In the genomic region with DNA sequence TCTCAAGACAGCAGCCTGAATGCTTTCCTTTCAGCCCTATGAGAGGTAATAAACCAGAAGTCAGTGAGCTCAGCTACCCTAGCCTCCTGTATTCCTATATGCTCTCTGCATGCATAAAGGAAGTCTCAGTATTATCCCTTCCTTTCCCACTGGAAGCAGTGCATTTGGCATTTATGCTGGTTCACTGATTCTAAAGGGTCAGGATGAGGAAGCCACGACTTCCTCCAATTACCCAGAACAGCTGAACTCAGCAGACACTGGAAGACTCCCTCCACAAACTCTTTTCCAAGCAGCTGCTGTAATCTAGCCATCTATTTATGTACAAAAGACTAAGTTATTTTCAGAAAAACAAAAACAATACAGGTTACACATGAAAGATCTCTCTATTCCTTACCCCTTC, we compare ENCODE assay signal across 13 cellular contexts.
"Had no signal": no experiment of that assay in that cellular context is flagged by ENCODE, and none has a peak within 500 bp of the region (broad histone marks: within the 10 kb centered on the region; RNA-seq: fewer than 3 reads in every experiment).

No MANE protein-coding gene starts in this region.

- H3K27me3 ChIP-seq: colonic mucosa, pancreas had no signal

- H3K36me3 ChIP-seq: colonic mucosa, pancreas had no signal

- H3K27ac Mint-ChIP-seq: activated naive CD8-positive, alpha-beta T cell treated with anti-CD3 and anti-CD28 coated beads for 36 hours; activated T-helper 1 cell treated with anti-CD3 and anti-CD28 coated beads, Interleukin-12 subunit alpha, Interleukin-12 subunit beta, Interleukin-2, Interleukin-4 antibody, amounts not matched to agents 30 ng/mL and 10 ng/mL and 1 ng/mL, durations not matched to agents 14 hours and 24 hours and 36 hours had no signal

- H3K9me3 Mint-ChIP-seq: activated naive CD8-positive, alpha-beta T cell treated with anti-CD3 and anti-CD28 coated beads for 36 hours; activated T-helper 1 cell treated with anti-CD3 and anti-CD28 coated beads, Interleukin-12 subunit alpha, Interleukin-12 subunit beta, Interleukin-2, Interleukin-4 antibody, amounts not matched to agents 30 ng/mL and 10 ng/mL and 1 ng/mL, durations not matched to agents 14 hours and 24 hours and 36 hours had no signal

- H3K4me3 ChIP-seq: colonic mucosa, pancreas had no signal

- H3K4me3 Mint-ChIP-seq: activated naive CD8-positive, alpha-beta T cell treated with anti-CD3 and anti-CD28 coated beads for 36 hours; activated T-helper 1 cell treated with anti-CD3 and anti-CD28 coated beads, Interleukin-12 subunit alpha, Interleukin-12 subunit beta, Interleukin-2, Interleukin-4 antibody, amounts not matched to agents 30 ng/mL and 10 ng/mL and 1 ng/mL, durations not matched to agents 14 hours and 24 hours and 36 hours; brain had no signal

- H3K27ac ChIP-seq: colonic mucosa, pancreas had no signal

- H3K9me3 ChIP-seq: colonic mucosa, pancreas had no signal

- H3K36me3 Mint-ChIP-seq: activated naive CD8-positive, alpha-beta T cell treated with anti-CD3 and anti-CD28 coated beads for 36 hours; brain had no signal

- H3K27me3 Mint-ChIP-seq: activated naive CD8-positive, alpha-beta T cell treated with anti-CD3 and anti-CD28 coated beads for 36 hours; brain had no signal

- H3K4me1 Mint-ChIP-seq: activated naive CD8-positive, alpha-beta T cell treated with anti-CD3 and anti-CD28 coated beads for 36 hours had no signal

- H3K4me1 ChIP-seq: colonic mucosa had no signal

- DNase-seq: activated CD4-positive, alpha-beta T cell treated with anti-CD3 and anti-CD28 coated beads, Interleukin-2, amount 50 U/mL, for 1 hour; activated CD8-positive, alpha-beta memory T cell treated with anti-CD3 and anti-CD28 coated beads for 24 hours; activated naive CD8-positive, alpha-beta T cell treated with anti-CD3 and anti-CD28 coated beads for 36 hours; amygdala; central memory CD4-positive, alpha-beta T cell; colonic mucosa; hippocampal formation; mesendoderm; pancreas; stimulated activated naive CD8-positive, alpha-beta T cell treated with anti-CD3 and anti-CD28 coated beads, Interleukin-15, Interleukin-2, amounts not matched to agents 100 U/mL and 50 U/mL, for 24 hours; trophoblast cell had no signal
